In genomic region chr9:38319496-38320173, GRCh38 we compare ENCODE assay signal across 1 cellular context.
TF ChIP-seq lines count a peak whose summit lies in the region.

No MANE protein-coding gene starts in this region.

TF ChIP-seq in GM12878, 131 proteins besides CTCF, POLR2A, EP300 and RAD21 (continued from another document):
- peak; percentile 59; the same call in 1 of the 2 replicates for TF ChIP-seq ZBTB40 (IDR thresholded peaks at IDR 0.05; ENCODE audit: borderline replicate concordance)
- no peak for TF ChIP-seq PRDM15 (CRISPR knock-in tag; IDR thresholded peaks at IDR 0.05)
- TF ChIP-seq RELA (IDR thresholded peaks at IDR 0.05; ENCODE audit: borderline replicate concordance, partially characterized antibody) = no peak
- TF ChIP-seq ZNF217 (IDR thresholded peaks at IDR 0.05) = no peak
- TF ChIP-seq YBX1 (IDR thresholded peaks at IDR 0.05) = no peak
- TF ChIP-seq MLLT1 (IDR thresholded peaks at IDR 0.05) = peak; percentile 98
- TF ChIP-seq MEF2B (IDR thresholded peaks at IDR 0.05; ENCODE audit: partially characterized antibody, poor library complexity, severe bottlenecking) = no peak
- no peak for TF ChIP-seq ZNF592 (IDR thresholded peaks at IDR 0.05)
- no peak for TF ChIP-seq BRCA1 (IDR thresholded peaks at IDR 0.05; ENCODE audit: low read depth, low read length)
